Comparison of ENCODE assay signal across 18 cellular contexts in genomic region chr6:106677282-106677681, GRCh38.
"Had no signal": no experiment of that assay in that cellular context is flagged by ENCODE, and none has a peak within 500 bp of the region (broad histone marks: within the 10 kb centered on the region; RNA-seq: fewer than 3 reads in every experiment).

No MANE protein-coding gene starts in this region.

- DNase-seq: activated CD4-positive, alpha-beta T cell treated with anti-CD3 and anti-CD28 coated beads, Interleukin-2, amount 50 U/mL, for 1 hour; activated CD8-positive, alpha-beta memory T cell treated with anti-CD3 and anti-CD28 coated beads for 24 hours; activated naive CD4-positive, alpha-beta T cell; aorta; dorsolateral prefrontal cortex; endodermal cell; erythroblast; midbrain; naive thymus-derived CD4-positive, alpha-beta T cell; stimulated activated CD4-positive, alpha-beta T cell treated with anti-CD3 and anti-CD28 coated beads, Interleukin-2, amount 100 ng/mL, for 48 hours; stimulated activated naive CD4-positive, alpha-beta T cell treated with Interleukin-2 at 50 U/mL for 16 hours; T-helper 17 cell had no signal

- ATAC-seq: activated CD4-positive, CD25-positive, alpha-beta regulatory T cell treated with anti-CD3 and anti-CD28 coated beads, Interleukin-2, amount 50 U/mL, for 24 hours; naive thymus-derived CD4-positive, alpha-beta T cell; T-helper 17 cell had no signal

- H3K4me3 ChIP-seq: dorsolateral prefrontal cortex, lung, suprapubic skin had no signal

- H3K27me3 ChIP-seq: dorsolateral prefrontal cortex, suprapubic skin had no signal

- H3K36me3 ChIP-seq: suprapubic skin had no signal

- H3K4me1 ChIP-seq: suprapubic skin had no signal

- H3K27ac ChIP-seq: dorsolateral prefrontal cortex, suprapubic skin had no signal

- FAIRE-seq: bronchial epithelial cell, islet of Langerhans, TTC549 had no signal

- H3K9me3 ChIP-seq: suprapubic skin had no signal
